In the genomic region with DNA sequence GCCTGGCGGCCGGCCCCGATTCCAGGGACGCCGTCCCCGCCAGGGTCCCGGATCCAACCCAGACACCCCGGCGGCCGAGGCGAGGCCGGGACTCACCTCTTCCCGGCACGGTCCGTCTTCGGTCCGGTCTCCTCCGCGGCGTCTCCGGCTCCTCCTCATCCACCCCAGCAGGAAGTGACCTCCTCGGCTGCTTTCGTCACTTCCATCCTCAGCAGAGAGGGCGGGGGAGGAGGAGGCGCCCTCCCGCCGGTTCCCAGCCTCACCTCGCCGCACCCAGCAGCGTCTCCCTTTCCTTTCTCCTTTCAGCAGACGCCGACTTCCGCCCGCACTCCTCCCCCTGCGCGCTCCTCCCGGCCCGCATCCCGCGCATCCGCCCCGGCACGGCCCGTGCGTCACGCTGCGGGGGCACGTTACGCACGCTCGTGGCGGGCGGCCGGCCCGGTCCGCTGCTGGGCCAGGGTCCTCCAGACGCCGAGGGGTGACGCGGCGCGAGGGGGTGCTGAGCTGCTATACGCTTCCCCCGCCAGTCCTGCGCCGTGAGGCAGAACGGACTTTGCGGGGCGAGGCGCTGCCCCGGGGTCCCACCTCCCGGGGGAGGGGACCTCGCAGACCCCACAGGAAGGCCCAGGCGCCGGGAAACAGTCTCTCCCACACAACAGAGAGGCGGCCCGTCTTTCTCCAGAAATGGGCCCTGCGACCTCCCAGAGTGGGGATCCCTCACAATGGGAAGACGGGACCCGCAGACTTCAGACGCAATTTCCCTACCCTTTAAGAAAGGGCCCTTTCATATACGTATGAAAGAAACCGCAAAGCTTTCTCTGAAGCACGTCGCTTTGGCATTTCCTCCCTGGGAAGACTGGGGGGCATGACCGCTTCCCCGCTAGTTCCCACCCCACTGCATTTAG, we compare ENCODE assay signal across 8 cellular contexts. TPM values are rescaled to one million over a fixed set of nuclear protein-coding genes. Genes with fewer than 3 reads are reported as not detected.
DNase-seq lines count a peak whose midpoint lies in the region; ATAC-seq and TF ChIP-seq lines count a peak whose summit lies in the region.

A gene (minus strand): TSS at position 176 of the 905 bp plus-strand sequence. CDS start 2,043 bp downstream, outside the sequence.

- H3K36me3 Mint-ChIP-seq in activated CD4-positive, alpha-beta T cell treated with anti-CD3 and anti-CD28 coated beads for 36 hours (ENCODE audit: low read depth): peaks cover 40% of the 10 kb centered on the region

- intact Hi-C loops in activated CD4-positive, alpha-beta T cell treated with anti-CD3 and anti-CD28 coated beads for 36 hours (cut with DNase I, micrococcal nuclease): loop anchor here (1.0 to 10.0 kb wide), 6 partner anchors 322 to 1874 kb away; a partner anchor contains a TSS

- H3K27me3 Mint-ChIP-seq in activated CD4-positive, alpha-beta T cell treated with anti-CD3 and anti-CD28 coated beads for 36 hours: no peaks in the 10 kb centered on the region

- H3K27ac ChIP-seq in layer of hippocampus (ENCODE audit: low read depth, low read length): peak within 1 kb of the TSS; percentile 94

- peak within 1 kb of the TSS; percentile 90 for H3K4me3 ChIP-seq in choroid plexus epithelial cell (ENCODE audit: low read depth, low read length)

- H3K27me3 ChIP-seq in layer of hippocampus (ENCODE audit: control insufficient read depth, insufficient read depth, low read length): no peaks in the 10 kb centered on the region

- no peak for TF ChIP-seq CTCF in AG09319 (IDR thresholded peaks at IDR 0.05; ENCODE audit: low read depth, low read length)
- no peak for TF ChIP-seq CTCF in choroid plexus epithelial cell (conservative IDR thresholded peaks at IDR 0.05; ENCODE audit: low read depth, low read length)

- H3K27ac Mint-ChIP-seq in activated CD4-positive, alpha-beta T cell treated with anti-CD3 and anti-CD28 coated beads for 36 hours: peak within 1 kb of the TSS; percentile 95

- peak within 1 kb of the TSS; percentile 97 for H3K4me3 Mint-ChIP-seq in activated CD4-positive, alpha-beta T cell treated with anti-CD3 and anti-CD28 coated beads for 36 hours

- H3K4me1 Mint-ChIP-seq in activated CD4-positive, alpha-beta T cell treated with anti-CD3 and anti-CD28 coated beads for 36 hours: peaks cover 75% of the 10 kb centered on the region

- H3K9me3 Mint-ChIP-seq in activated CD4-positive, alpha-beta T cell treated with anti-CD3 and anti-CD28 coated beads for 36 hours (ENCODE audit: low read depth): no peaks in the 10 kb centered on the region

- CTCF ChIA-PET in activated CD4-positive, alpha-beta T cell treated with anti-CD3 and anti-CD28 coated beads for 36 hours (lab: Charles Lee): interaction anchor here (0.6 to 11.2 kb wide), 5 partner anchors 13 to 410 kb away, joined by 4 to 98 read pairs (median 7); a partner anchor contains a TSS

- DNase-seq in AG09319 (ENCODE audit: extremely low read depth, low read depth): peak; percentile 77
- DNase-seq in NCI-H460 (ENCODE audit: extremely low read depth, low read depth): peak; percentile 95
- DNase-seq in activated CD4-positive, alpha-beta T cell treated with anti-CD3 and anti-CD28 coated beads for 36 hours: peak; percentile 94
- DNase-seq in choroid plexus epithelial cell (ENCODE audit: low read depth): peak; percentile 95
- DNase-seq in stimulated activated CD4-positive, alpha-beta T cell treated with anti-CD3 and anti-CD28 coated beads, Interleukin-1b, Interleukin-23, amount 100 ng/mL, for 24 hours (ENCODE audit: low read depth in 4 of 4, low spot score in 1 of 4): peak; percentile 48 to 83 (median 69)

- ATAC-seq in GM19025 (IDR thresholded peaks at IDR 0.05; ENCODE audit: low read depth, unreplicated experiment) (peak; percentile 91), HG03280 (IDR thresholded peaks at IDR 0.05; ENCODE audit: unreplicated experiment) (peak; percentile 85)
- ATAC-seq in activated CD4-positive, alpha-beta T cell treated with anti-CD3 and anti-CD28 coated beads for 36 hours: peak; percentile 72

- POLR2A ChIA-PET in activated CD4-positive, alpha-beta T cell treated with anti-CD3 and anti-CD28 coated beads for 36 hours (lab: Charles Lee): no interaction called here

RNA-seq across cellular contexts. Expression of the gene that starts here (rescaled TPM):
- total RNA-seq in NCI-H460 (2014; rRNA removed; shearing (Covaris generic)): 11.3 and 13.8 TPM in 2 replicates
- 3.7 and 8.2 TPM in 2 replicates for polyA plus RNA-seq in NCI-H460 (2014; cell fraction: nucleus; rRNA removed)
- total RNA-seq in activated CD4-positive, alpha-beta T cell treated with anti-CD3 and anti-CD28 coated beads for 36 hours: 10 to 100 TPM; 32.0 to 36.7 TPM

Comparison
In these comparisons a context has a peak if more than half of its experiments do, and no peak if none do; other contexts are left out.
1. Peak in every context shown above with its lines: DNase-seq, ATAC-seq, H3K4me3 ChIP-seq and H3K27ac ChIP-seq.